ENCODE assay signal across 9 cellular contexts in genomic region chr2:224023188-224023587, GRCh38. TPM values are rescaled to one million over a fixed set of nuclear protein-coding genes. Genes with fewer than 3 reads are reported as not detected.
DNase-seq lines count a peak whose midpoint lies in the region; TF ChIP-seq lines count a peak whose summit lies in the region.
"Had no signal": no experiment of that assay in that cellular context is flagged by ENCODE, and none has a peak within 500 bp of the region (broad histone marks: within the 10 kb centered on the region; RNA-seq: fewer than 3 reads in every experiment).

No MANE protein-coding gene starts in this region.

- H3K27me3 ChIP-seq in Loucy (ENCODE audit: insufficient read depth, low read length, poor library complexity, severe bottlenecking) (no peaks in the 10 kb centered on the region), mesenchymal stem cell (ENCODE audit: control insufficient read depth in 1 of 2, insufficient read depth in 1 of 2, low read length in 2 of 2) (no peaks in the 10 kb centered on the region)

- H3K9me2 ChIP-seq in Loucy (replicated peaks; ENCODE audit: low read depth, low read length) = no peaks in the 10 kb centered on the region

- H2BK5ac ChIP-seq in mesenchymal stem cell (ENCODE audit: low read depth, low read length, poor library complexity, severe bottlenecking) = no peak overlapping the region

- in situ Hi-C loops in G401 (cut with HindIII; ENCODE audit: low sequenced_read_pairs) = no loop called here

- no peaks in the 10 kb centered on the region for H4K20me1 ChIP-seq in Loucy (ENCODE audit: insufficient read depth, low read length, poor library complexity, severe bottlenecking)

- no peak overlapping the region for H2BK12ac ChIP-seq in mesenchymal stem cell (ENCODE audit: low read length in 2 of 2)

- no peak overlapping the region for H3K14ac ChIP-seq in mesenchymal stem cell (ENCODE audit: low read length in 2 of 2)

- no peak overlapping the region for H2AK5ac ChIP-seq in mesenchymal stem cell (ENCODE audit: low read length, severe bottlenecking)

- no peak overlapping the region for H3K27ac ChIP-seq in mesenchymal stem cell (ENCODE audit: low read length, poor library complexity, severe bottlenecking)

- DNase-seq in DMS153 (lab: John Stamatoyannopoulos, UW) = peak; percentile 85
- peak; percentile 17 for DNase-seq in astrocyte of the hippocampus (ENCODE audit: low read depth, low spot score)
- peak; percentile 97 for DNase-seq in mesenchymal stem cell
- no peak for DNase-seq in SHP77 treated with DMSO at 0.1 percent for 48 hours (lab: John Stamatoyannopoulos, UW)
- no peak for DNase-seq in G401 (ENCODE audit: low spot score)
- no peak for DNase-seq in posterior cingulate gyrus
- DNase-seq in hippocampal formation (lab: John Stamatoyannopoulos, UW) = no peak
- DNase-seq: activated CD4-positive, alpha-beta T cell treated with anti-CD3 and anti-CD28 coated beads for 4 hours had no signal

- H3K4me2 ChIP-seq in Loucy (ENCODE audit: low read depth, low read length, poor library complexity, severe bottlenecking) (peak overlapping the region; percentile 77), mesenchymal stem cell (ENCODE audit: low read length, poor library complexity, severe bottlenecking) (no peak overlapping the region)

- 72% methylated on average over 1 of the region's 1 CpG for WGBS in mesenchymal stem cell

- intact Hi-C loops in posterior cingulate gyrus (cut with DNase I) = no loop called here

- no peak overlapping the region for H2BK15ac ChIP-seq in mesenchymal stem cell (ENCODE audit: low read depth, poor library complexity, severe bottlenecking)

- H2AFZ ChIP-seq in Loucy (ENCODE audit: low read length) (no peak overlapping the region), mesenchymal stem cell (ENCODE audit: low read depth, low read length) (no peak overlapping the region)

- peaks cover 41% of the 10 kb centered on the region for H3K79me1 ChIP-seq in mesenchymal stem cell (replicated peaks; ENCODE audit: low read length, poor library complexity, severe bottlenecking)

- no peaks in the 10 kb centered on the region; the same call in 1 of the 2 replicates for H3K79me2 ChIP-seq in Loucy (ENCODE audit: insufficient read depth, low read length)

- H2BK120ac ChIP-seq in mesenchymal stem cell (ENCODE audit: low read depth, low read length) = no peak overlapping the region

- no peak overlapping the region for H3K9ac ChIP-seq in Loucy (ENCODE audit: low read depth, low read length, poor library complexity, severe bottlenecking)
- peak overlapping the region; percentile 28 for H3K9ac ChIP-seq in mesenchymal stem cell (ENCODE audit: low read length)

- H3K4me1 ChIP-seq in Loucy (ENCODE audit: insufficient read depth, low read length, poor library complexity, severe bottlenecking) (peaks cover 53% of the 10 kb centered on the region), mesenchymal stem cell (ENCODE audit: control insufficient read depth, insufficient read depth, low read depth, low read length) (peaks cover 3% of the 10 kb centered on the region)

- H3K18ac ChIP-seq in mesenchymal stem cell (ENCODE audit: low read depth in 1 of 2, low read length in 2 of 2) = no peak overlapping the region

- H3K36me3 ChIP-seq in Loucy (ENCODE audit: insufficient read depth, low read length) = no peaks in the 10 kb centered on the region
- H3K36me3 ChIP-seq in mesenchymal stem cell (ENCODE audit: control insufficient read depth in 1 of 2, insufficient read depth in 2 of 2, low read depth in 1 of 2, low read length in 2 of 2) = peaks cover 2% of the 10 kb centered on the region in 2 experiments

- H4K91ac ChIP-seq in mesenchymal stem cell (ENCODE audit: low read length) = no peak overlapping the region

- H3K23ac ChIP-seq in mesenchymal stem cell (ENCODE audit: low read length in 2 of 2) = no peak overlapping the region

- H3K4ac ChIP-seq in mesenchymal stem cell (ENCODE audit: low read depth in 1 of 2, low read length in 2 of 2) = no peak overlapping the region

- no peak for TF ChIP-seq CTCF in Loucy (conservative IDR thresholded peaks at IDR 0.05; ENCODE audit: low read length)

- H3K4me3 ChIP-seq in Loucy (ENCODE audit: low read length, poor library complexity, severe bottlenecking) (no peak overlapping the region), mesenchymal stem cell (ENCODE audit: insufficient read depth in 1 of 2, low read depth in 1 of 2, low read length in 2 of 2) (no peak overlapping the region)

- H4K8ac ChIP-seq in mesenchymal stem cell (ENCODE audit: low read length) = no peak overlapping the region

- H3K9me3 ChIP-seq in Loucy (ENCODE audit: insufficient read depth, low read depth, low read length) = no peaks in the 10 kb centered on the region
- H3K9me3 ChIP-seq in mesenchymal stem cell (ENCODE audit: control insufficient read depth, low read length) = no peaks in the 10 kb centered on the region

- H3F3A ChIP-seq in Loucy (ENCODE audit: low read depth) = no peaks in the 10 kb centered on the region

RNA-seq across cellular contexts. Expression of gene SERPINE2, which starts 15.9 kb away (rescaled TPM):
- 579 TPM for polyA plus RNA-seq in mesenchymal stem cell (2013, experiment 1 of 2)
- polyA plus RNA-seq in mesenchymal stem cell (2013, experiment 2 of 2) = 591 TPM
- 0.06 and 0.20 TPM in 2 replicates for total RNA-seq in G401 (2014; rRNA removed; shearing (Covaris generic))

Comparison
In these comparisons a context has a peak if more than half of its experiments do, and no peak if none do; other contexts are left out.
1. DNase-seq: peak in DMS153 (single experiment), astrocyte of the hippocampus (single experiment) and mesenchymal stem cell (single experiment); none in SHP77 treated with DMSO at 0.1 percent for 48 hours (single experiment), G401 (single experiment), posterior cingulate gyrus (0 of 10) and hippocampal formation (0 of 2).